In genomic region chr21:43329361-43330269, GRCh38 we compare ENCODE assay signal across 18 cellular contexts.
"Had no signal": no experiment of that assay in that cellular context is flagged by ENCODE, and none has a peak within 500 bp of the region (broad histone marks: within the 10 kb centered on the region; RNA-seq: fewer than 3 reads in every experiment).

No MANE protein-coding gene starts in this region.

- H3K27me3 ChIP-seq: body of pancreas, upper lobe of right lung had no signal

- H3K27ac ChIP-seq: body of pancreas, esophagus squamous epithelium, gastrocnemius medialis, lower lobe of right lung, upper lobe of right lung, VCaP had no signal

- H3K36me3 ChIP-seq: esophagus squamous epithelium, gastrocnemius medialis, lower lobe of right lung, upper lobe of right lung had no signal

- H3K9me3 ChIP-seq: body of pancreas, esophagus squamous epithelium, gastrocnemius medialis, lower lobe of right lung, upper lobe of right lung had no signal

- ATAC-seq: activated CD4-positive, CD25-positive, alpha-beta regulatory T cell treated with anti-CD3 and anti-CD28 coated beads, Interleukin-2, amount 50 U/mL, for 24 hours; body of pancreas; gastrocnemius medialis; left cardiac atrium; lower lobe of right lung; naive thymus-derived CD8-positive, alpha-beta T cell; stimulated activated naive CD8-positive, alpha-beta T cell treated with anti-CD3 and anti-CD28 coated beads, Interleukin-15, Interleukin-2, amounts not matched to agents 100 U/mL and 50 U/mL, for 24 hours; T-cell; upper lobe of right lung had no signal

- DNase-seq: activated CD4-positive, alpha-beta memory T cell treated with anti-CD3 and anti-CD28 coated beads, Interleukin-2, amount 10 ng/mL, durations not matched to agents 7 days and 5 days; activated CD4-positive, alpha-beta T cell treated with anti-CD3 and anti-CD28 coated beads, Interleukin-2, amount 10 ng/mL, durations not matched to agents 24 days and 14 days; activated gamma-delta T cell treated with Interleukin-2 at 50 U/mL for 16 hours; activated T-cell treated with anti-CD3 and anti-CD28 coated beads, Interleukin-2, amount 50 U/mL, for 1 hour; anterior cingulate cortex; body of pancreas; esophagus squamous epithelium; gastrocnemius medialis; left cardiac atrium; lower lobe of right lung; naive thymus-derived CD8-positive, alpha-beta T cell; stimulated activated CD4-positive, alpha-beta T cell treated with anti-CD3 and anti-CD28 coated beads, Interleukin-12 subunit alpha, Interleukin-12 subunit beta, amount 100 ng/mL, for 4 hours; stimulated activated CD4-positive, alpha-beta T cell treated with anti-CD3 and anti-CD28 coated beads, Interleukin-4, amount 100 ng/mL, for 4 hours; stimulated activated naive CD8-positive, alpha-beta T cell treated with anti-CD3 and anti-CD28 coated beads, Interleukin-15, Interleukin-2, amounts not matched to agents 100 U/mL and 50 U/mL, for 24 hours; T-cell; upper lobe of right lung had no signal

- H3K4me3 ChIP-seq: body of pancreas, esophagus squamous epithelium, gastrocnemius medialis, lower lobe of right lung, upper lobe of right lung had no signal
